In genomic region chr17:59756236-59756818, GRCh38 we compare ENCODE assay signal across 8 cellular contexts. TPM values are rescaled to one million over a fixed set of nuclear protein-coding genes. Genes with fewer than 3 reads are reported as not detected.
DNase-seq lines count a peak whose midpoint lies in the region; ATAC-seq, FAIRE-seq and TF ChIP-seq lines count a peak whose summit lies in the region.

No MANE protein-coding gene starts in this region.

- FAIRE-seq in GM19239 (lab: Jason Lieb, UNC): no peak

- intact Hi-C loops in ascending aorta (cut with DNase I): no loop called here
- intact Hi-C loops in Right ventricle myocardium inferior (cut with DNase I): loop anchor here (5.0 kb wide), 1 partner anchor 81 kb away; no protein-coding TSS in a partner anchor

- ATAC-seq in Right ventricle myocardium inferior: no peak

- no peak overlapping the region for H3K4me3 ChIP-seq in HFF-Myc (replicated peaks; ENCODE audit: low read depth, low read length)
- no peak overlapping the region for H3K4me3 ChIP-seq in ascending aorta

- H3K36me3 ChIP-seq in ascending aorta: no peaks in the 10 kb centered on the region

- peaks cover 0 to 17% of the 10 kb centered on the region in 2 donors for H3K4me1 ChIP-seq in ascending aorta

- in situ Hi-C loops in GM13977 (cut with MboI; ENCODE audit: low pct_unique_long_range_greater_than_20kb, low sequenced_read_pairs, unreplicated experiment): no loop called here

- no peaks in the 10 kb centered on the region for H3K9me3 ChIP-seq in ascending aorta

- H3K27me3 ChIP-seq in ascending aorta: no peaks in the 10 kb centered on the region

- DNase-seq in A172 (ENCODE audit: low spot score) (peak; percentile 98), HFF-Myc (ENCODE audit: extremely low read depth, low read depth) (peak; percentile 67), ascending aorta (ENCODE audit: low spot score in 2 of 2) (no peak), kidney tubule cell (ENCODE audit: low spot score) (peak; percentile 94), GM19239 (ENCODE audit: insufficient read length, low spot score) (no peak), GM13977 (ENCODE audit: low spot score) (no peak), NCI-H446 treated with DMSO at 0.1 percent for 48 hours (lab: John Stamatoyannopoulos, UW) (no peak), Right ventricle myocardium inferior (ENCODE audit: missing footprints) (no peak)

- peak overlapping the region; percentile 61 to 75 for H3K27ac ChIP-seq in ascending aorta

- TF ChIP-seq CTCF in HFF-Myc (IDR thresholded peaks at IDR 0.05; ENCODE audit: low read depth, low read length, missing control alignments): no peak
- TF ChIP-seq CTCF in ascending aorta (IDR thresholded peaks at IDR 0.05): no peak
- TF ChIP-seq CTCF in GM13977 (IDR thresholded peaks at IDR 0.05; ENCODE audit: extremely low read depth, insufficient read depth, missing control alignments): no peak

RNA-seq across cellular contexts. Expression of gene VMP1, which starts 48.9 kb away (rescaled TPM):
- 345 and 392 TPM in 2 replicates for total RNA-seq in A172 (2014; rRNA removed; shearing (Covaris generic))
- total RNA-seq in ascending aorta (183 TPM), Right ventricle myocardium inferior (50.6 TPM)

RNA-seq across cellular contexts. Expression of gene PTRH2, which starts 49.1 kb away (rescaled TPM):
- total RNA-seq in A172 (2014; rRNA removed; shearing (Covaris generic)): 51.7 and 60.5 TPM in 2 replicates
- 125 TPM for total RNA-seq in ascending aorta
- 10.2 TPM for total RNA-seq in Right ventricle myocardium inferior

Comparison
In these comparisons a context has a peak if more than half of its experiments do, and no peak if none do; other contexts are left out.
1. DNase-seq: peak in A172 (single experiment), HFF-Myc (single experiment) and kidney tubule cell (single experiment); none in ascending aorta (0 of 2), GM19239 (single experiment), GM13977 (single experiment), NCI-H446 treated with DMSO at 0.1 percent for 48 hours (single experiment) and Right ventricle myocardium inferior (single experiment).